ENCODE assay signal across 19 cellular contexts in genomic region chr22:48181168-48181955, GRCh38.
DNase-seq lines count a peak whose midpoint lies in the region; ATAC-seq and TF ChIP-seq lines count a peak whose summit lies in the region.
"Had no signal": no experiment of that assay in that cellular context is flagged by ENCODE, and none has a peak within 500 bp of the region (broad histone marks: within the 10 kb centered on the region; RNA-seq: fewer than 3 reads in every experiment).

No MANE protein-coding gene starts in this region.

- no peak for DNase-seq in activated naive CD4-positive, alpha-beta T cell treated with anti-CD3 and anti-CD28 coated beads, Interleukin-2, amount 10 ng/mL, durations not matched to agents 7 days and 5 days
- DNase-seq in activated naive CD4-positive, alpha-beta T cell (lab: John Stamatoyannopoulos, UW) = no peak
- DNase-seq in coronary artery (ENCODE audit: low spot score) (peak; percentile 41), left lobe of liver (ENCODE audit: low spot score) (peak; percentile 12), SW480 (ENCODE audit: low spot score) (no peak), colonic mucosa (no peak)
- DNase-seq: BE2C; C1 segment of cervical spinal cord; CD4-positive, CD25-positive, alpha-beta regulatory T cell; CD8-positive, alpha-beta memory T cell; COR-L47; DMS 273 treated with DMSO at 0.1 percent for 48 hours; DMS53; DND-41; EL had no signal

- no peaks in the 10 kb centered on the region for H3K9me3 ChIP-seq in colonic mucosa
- H3K9me3 ChIP-seq: HAP-1 had no signal

- H3K4me3 ChIP-seq in coronary artery (no peak overlapping the region), colonic mucosa (no peak overlapping the region)
- H3K4me3 ChIP-seq: GM12878, HAP-1 had no signal

- no peak overlapping the region for H3K9ac ChIP-seq in colonic mucosa (ENCODE audit: low read depth in 2 of 2, low read length in 2 of 2)

- no peak overlapping the region for H3K4me3 Mint-ChIP-seq in activated naive CD4-positive, alpha-beta T cell treated with anti-CD3 and anti-CD28 coated beads, Interleukin-2, amount 10 ng/mL, durations not matched to agents 7 days and 5 days
- H3K4me3 Mint-ChIP-seq: CD4-positive, CD25-positive, alpha-beta regulatory T cell; CD8-positive, alpha-beta memory T cell had no signal

- no peaks in the 10 kb centered on the region for H3K36me3 Mint-ChIP-seq in activated naive CD4-positive, alpha-beta T cell treated with anti-CD3 and anti-CD28 coated beads, Interleukin-2, amount 10 ng/mL, durations not matched to agents 7 days and 5 days
- H3K36me3 Mint-ChIP-seq: CD4-positive, CD25-positive, alpha-beta regulatory T cell; CD8-positive, alpha-beta memory T cell had no signal

- intact Hi-C loops in colonic mucosa (cut with DNase I) = no loop called here

- no peak for TF ChIP-seq CTCF in coronary artery (IDR thresholded peaks at IDR 0.05)
- no peak for TF ChIP-seq CTCF in colonic mucosa (IDR thresholded peaks at IDR 0.05)

- H3K4me1 ChIP-seq in colonic mucosa = no peaks in the 10 kb centered on the region
- H3K4me1 ChIP-seq: BE2C, HAP-1 had no signal

- H3K27ac ChIP-seq in coronary artery (no peak overlapping the region), colonic mucosa (no peak overlapping the region)

- H3K27me3 Mint-ChIP-seq in activated naive CD4-positive, alpha-beta T cell treated with anti-CD3 and anti-CD28 coated beads, Interleukin-2, amount 10 ng/mL, durations not matched to agents 7 days and 5 days = peaks cover 5% of the 10 kb centered on the region
- H3K27me3 Mint-ChIP-seq: CD8-positive, alpha-beta memory T cell had no signal

- H3K27me3 ChIP-seq in colonic mucosa = no peaks in the 10 kb centered on the region
- H3K27me3 ChIP-seq: BE2C had no signal

- no peaks in the 10 kb centered on the region for H3K4me1 Mint-ChIP-seq in activated naive CD4-positive, alpha-beta T cell treated with anti-CD3 and anti-CD28 coated beads, Interleukin-2, amount 10 ng/mL, durations not matched to agents 7 days and 5 days
- H3K4me1 Mint-ChIP-seq: CD4-positive, CD25-positive, alpha-beta regulatory T cell had no signal

- no peaks in the 10 kb centered on the region for H3K36me3 ChIP-seq in colonic mucosa
- H3K36me3 ChIP-seq: BE2C, HAP-1 had no signal

- ATAC-seq in left lobe of liver (no peak), GM21447 (IDR thresholded peaks at IDR 0.05; ENCODE audit: unreplicated experiment) (no peak)
- ATAC-seq: GM12878, HepG2 had no signal

- CTCF ChIA-PET in activated naive CD4-positive, alpha-beta T cell treated with anti-CD3 and anti-CD28 coated beads, Interleukin-2, amount 10 ng/mL, durations not matched to agents 7 days and 5 days (lab: Charles Lee) = no interaction called here

- no peaks in the 10 kb centered on the region for H3K9me3 Mint-ChIP-seq in activated naive CD4-positive, alpha-beta T cell treated with anti-CD3 and anti-CD28 coated beads, Interleukin-2, amount 10 ng/mL, durations not matched to agents 7 days and 5 days
- H3K9me3 Mint-ChIP-seq: CD8-positive, alpha-beta memory T cell had no signal

- H3K27ac Mint-ChIP-seq in activated naive CD4-positive, alpha-beta T cell treated with anti-CD3 and anti-CD28 coated beads, Interleukin-2, amount 10 ng/mL, durations not matched to agents 7 days and 5 days = peak overlapping the region; percentile 67
- H3K27ac Mint-ChIP-seq: CD4-positive, CD25-positive, alpha-beta regulatory T cell had no signal

Comparison
In these comparisons a context has a peak if more than half of its experiments do, and no peak if none do; other contexts are left out.
1. DNase-seq: peak in coronary artery (single experiment) and left lobe of liver (single experiment); none in activated naive CD4-positive, alpha-beta T cell treated with anti-CD3 and anti-CD28 coated beads, Interleukin-2, amount 10 ng/mL, durations not matched to agents 7 days and 5 days (single experiment), activated naive CD4-positive, alpha-beta T cell (0 of 4), SW480 (single experiment) and colonic mucosa (single experiment).